Comparison of ENCODE assay signal across 15 cellular contexts in genomic region chr3:4517643-4518042, GRCh38. TPM values are rescaled to one million over a fixed set of nuclear protein-coding genes. Genes with fewer than 3 reads are reported as not detected.
DNase-seq lines count a peak whose midpoint lies in the region; ATAC-seq, FAIRE-seq and TF ChIP-seq lines count a peak whose summit lies in the region.
"Had no signal": no experiment of that assay in that cellular context is flagged by ENCODE, and none has a peak within 500 bp of the region (broad histone marks: within the 10 kb centered on the region; RNA-seq: fewer than 3 reads in every experiment).

No MANE protein-coding gene starts in this region.

- no peaks in the 10 kb centered on the region for H4K20me1 ChIP-seq in K562 (replicated peaks; ENCODE audit: control insufficient read depth, insufficient read depth, low read length)

- intact Hi-C loops in heart right ventricle (cut with DNase I) (no loop called here), Right ventricle myocardium inferior (cut with DNase I) (no loop called here), K562 (cut with micrococcal nuclease) (no loop called here)

- H3K9ac ChIP-seq in K562 (ENCODE audit: insufficient read depth in 1 of 2, low read depth in 2 of 2, low read length in 2 of 2), result no peak overlapping the region

- H3K36me3 ChIP-seq in heart right ventricle (peaks cover 0 to 28% (median 0%) of the 10 kb centered on the region in 9 donors), K562 (ENCODE audit: control insufficient read depth, insufficient read depth, low read length) (peaks cover 4% of the 10 kb centered on the region; the same call in 1 of the 3 replicates), thoracic aorta (no peaks in the 10 kb centered on the region), suprapubic skin (no peaks in the 10 kb centered on the region)
- H3K36me3 ChIP-seq: WERI-Rb-1 had no signal

- H3K9me1 ChIP-seq in K562 (ENCODE audit: control insufficient read depth, insufficient read depth, low read length), result peaks cover 4% of the 10 kb centered on the region

- H3K4me2 ChIP-seq in K562 (ENCODE audit: insufficient read depth, low read length), result no peak overlapping the region

- POLR2A ChIA-PET in K562 (lab: Yijun Ruan, JAX), result interaction anchor here (0.6 to 8.8 kb wide), 4 partner anchors 9 to 424 kb away, joined by 3 to 94 read pairs (median 19); partner anchors contain the start of gene ITPR1

- ATAC-seq in heart right ventricle (no peak), Right ventricle myocardium inferior (no peak), K562 (no peak), thoracic aorta (ENCODE audit: insufficient number of reproducible peaks, low FRiP score, low read depth) (no peak)

- WGBS in heart right ventricle, 2 donors, result 37 to 43% methylated on average over 1 of the region's 1 CpG
- 20% methylated on average over 1 of the region's 1 CpG for WGBS in K562 (ENCODE audit: insufficient coverage, low coverage, missing lambda C conversion rate)
- 31% methylated on average over 1 of the region's 1 CpG for WGBS in suprapubic skin

- H3K9me3 ChIP-seq in heart right ventricle (no peaks in the 10 kb centered on the region), K562 (replicated peaks; ENCODE audit: control insufficient read depth, insufficient read depth, low read depth, low read length) (no peaks in the 10 kb centered on the region), thoracic aorta (no peaks in the 10 kb centered on the region), suprapubic skin (no peaks in the 10 kb centered on the region)

- in situ Hi-C loops in K562 (cut with MboI), result no loop called here

- H3K27ac ChIP-seq in heart right ventricle (peak overlapping the region in 6 of 10 donors; percentile 2 to 63 (median 10)), K562 (ENCODE audit: extremely low read depth, low read depth, low read length) (no peak overlapping the region), thoracic aorta (peak overlapping the region; percentile 31 to 78), suprapubic skin (no peak overlapping the region)
- H3K27ac ChIP-seq: WERI-Rb-1 had no signal

- H3K79me2 ChIP-seq in K562 (ENCODE audit: control insufficient read depth, insufficient read depth, low read length), result no peaks in the 10 kb centered on the region

- TF ChIP-seq EP300 in K562 (IDR thresholded peaks at IDR 0.05; ENCODE audit: low read length), result no peak
- TF ChIP-seq EP300 in suprapubic skin (IDR thresholded peaks at IDR 0.05), result no peak

- no peak for TF ChIP-seq CTCF in heart right ventricle (IDR thresholded peaks at IDR 0.05)
- TF ChIP-seq CTCF in K562 (IDR thresholded peaks at IDR 0.05 in 2 of 3, conservative IDR thresholded peaks at IDR 0.05 in 1 of 3; ENCODE audit: insufficient read depth in 2 of 3, low read depth in 1 of 3, low read length in 3 of 3), result no peak
- no peak for TF ChIP-seq CTCF in thoracic aorta (IDR thresholded peaks at IDR 0.05)
- no peak for TF ChIP-seq CTCF in suprapubic skin (IDR thresholded peaks at IDR 0.05)

- FAIRE-seq in K562 (lab: Jason Lieb, UNC), result no peak
- FAIRE-seq: urothelium cell line had no signal

- H3K4me1 ChIP-seq in heart right ventricle (peaks cover 17 to 83% (median 74%) of the 10 kb centered on the region in 9 donors), K562 (replicated peaks in 1 of 2; ENCODE audit: control insufficient read depth in 2 of 2, insufficient read depth in 2 of 2, low read length in 2 of 2) (peaks cover 13 to 44% of the 10 kb centered on the region in 2 experiments; a peak in 3 of 5 replicates), thoracic aorta (ENCODE audit: control insufficient read depth in 1 of 2, low read depth in 2 of 2) (peaks cover 53 to 86% of the 10 kb centered on the region in 2 donors), suprapubic skin (peaks cover 24% of the 10 kb centered on the region)

- no peak for TF ChIP-seq POLR2A in K562 (conservative IDR thresholded peaks at IDR 0.05)
- no peak for TF ChIP-seq POLR2A in suprapubic skin (IDR thresholded peaks at IDR 0.05)

- no peak overlapping the region for H3K4me3 ChIP-seq in heart right ventricle
- no peak overlapping the region for H3K4me3 ChIP-seq in K562
- H3K4me3 ChIP-seq in thoracic aorta, result no peak overlapping the region
- H3K4me3 ChIP-seq in suprapubic skin, result no peak overlapping the region

- CTCF ChIA-PET in K562 (lab: Yijun Ruan, JAX; ENCODE audit: low intra/inter-chr PET ratio), result no interaction called here

- DNase-seq in heart right ventricle (no peak), Right ventricle myocardium inferior (ENCODE audit: missing footprints) (no peak), SKM-1 treated with dmso at 0.1 percent for 144 hours (lab: John Stamatoyannopoulos, UW; ENCODE audit: unreplicated experiment) (peak; percentile 31), K562 (ENCODE audit: extremely low read depth in 1 of 4, low spot score in 3 of 4) (no peak), thoracic aorta (ENCODE audit: low spot score) (no peak), ureter (ENCODE audit: low spot score) (no peak), hypothalamus (lab: John Stamatoyannopoulos, UW) (no peak), suprapubic skin (ENCODE audit: low spot score in 2 of 2) (no peak)
- DNase-seq: DMS79, islet precursor cell, NCI-H146, NCI-H526 treated with DMSO at 0.1 percent for 48 hours, SHP77, WERI-Rb-1 had no signal

- H3K27me3 ChIP-seq in heart right ventricle, result no peaks in the 10 kb centered on the region
- no peaks in the 10 kb centered on the region for H3K27me3 ChIP-seq in K562 (ENCODE audit: control insufficient read depth in 2 of 2, insufficient read depth in 2 of 2, low read length in 2 of 2)
- no peaks in the 10 kb centered on the region for H3K27me3 ChIP-seq in thoracic aorta (replicated peaks; ENCODE audit: insufficient read depth)
- H3K27me3 ChIP-seq in suprapubic skin, result no peaks in the 10 kb centered on the region

- no peak overlapping the region for H2AFZ ChIP-seq in K562 (ENCODE audit: low read depth, low read length)

- BruUV-seq in K562 (replicated peaks; lab: Mats Ljungman, UMichigan), result no TSS peak

- TF ChIP-seq RAD21 in K562 (CRISPR knock-in tag; conservative IDR thresholded peaks at IDR 0.05 in 1 of 2, IDR thresholded peaks at IDR 0.05 in 1 of 2), result no peak

RNA-seq across cellular contexts. Expression of gene ITPR1, which starts 24.5 kb away (rescaled TPM):
- total RNA-seq in heart right ventricle (10 to 100 TPM; 15.0 to 40.3 (median 19.1) TPM), Right ventricle myocardium inferior (22.4 TPM), K562 (2014; rRNA removed) (22.4 and 22.9 TPM in 2 replicates), K562 (2014; rRNA removed; fragmentation: Illumina TruSeq; extraction: Trizol) (40.0 and 43.3 TPM in 2 replicates), K562 (2015; rRNA removed; fragmentation: Illumina TruSeq; extraction: Trizol) (31.1 and 32.3 TPM in 2 replicates), K562 (2021) (32.0 and 35.2 TPM in 2 replicates), thoracic aorta (100 to 1,000 TPM; 254 to 283 TPM), ureter (98.1 TPM), suprapubic skin (10 to 100 TPM; 14.7 to 45.1 (median 21.0) TPM)
- polyA plus RNA-seq in heart right ventricle (10 to 100 TPM in 1 of 2 donors, 1 to 10 TPM in 1; 9.7 to 12.9 TPM), K562 (2011; rRNA removed) (20.6 and 27.4 TPM in 2 replicates), K562 (2014; fragmentation: Illumina TruSeq; extraction: Trizol) (23.7 and 24.8 TPM in 2 replicates), K562 (2014; fragmentation: Nextera tagmentation; extraction: Ambion mirVana) (10 to 100 TPM; 26.2 to 33.9 TPM), K562 (2014; rRNA removed) (17.7 and 23.5 TPM in 2 replicates)
- total RNA-seq in K562 (2011; cell fraction: chromatin; rRNA removed; ENCODE audit: low replicate concordance), result 159 and 255 TPM in 2 replicates
- 75.7 and 94.0 TPM in 2 replicates for total RNA-seq in K562 (2011; cell fraction: nucleolus; rRNA removed)
- 134 and 202 TPM in 2 replicates for total RNA-seq in K562 (2011; cell fraction: nucleoplasm; rRNA removed)
- 5.8 and 10.0 TPM in 2 replicates for polyA plus RNA-seq in K562 (2011; cell fraction: cytosol; rRNA removed)
- 33.1 and 38.3 TPM in 2 replicates for polyA plus RNA-seq in K562 (2011; cell fraction: nucleus; rRNA removed)
- polyA plus RNA-seq in K562 (2012), result 25.5 and 30.9 TPM in 2 replicates
- 91.6 and 111 TPM in 2 replicates for polyA minus RNA-seq in K562 (2011; rRNA and poly(A)+ RNA removed)
- polyA minus RNA-seq in K562 (2011; cell fraction: cytosol; rRNA and poly(A)+ RNA removed), result 22.8 and 25.6 TPM in 2 replicates
- polyA minus RNA-seq in K562 (2011; cell fraction: nucleus; rRNA and poly(A)+ RNA removed), result 77.7 and 104 TPM in 2 replicates

RNA-seq across cellular contexts. Expression of gene SUMF1, which starts 50.6 kb away (rescaled TPM):
- 10 to 100 TPM in 4 of 10 donors, 1 to 10 TPM in 6; 6.9 to 15.1 (median 8.9) TPM for total RNA-seq in heart right ventricle
- 1 to 10 TPM; 3.7 to 9.5 TPM for polyA plus RNA-seq in heart right ventricle
- total RNA-seq in Right ventricle myocardium inferior, result 8.4 TPM
- 20.5 and 21.4 TPM in 2 replicates for total RNA-seq in K562 (2011; cell fraction: chromatin; rRNA removed; ENCODE audit: low replicate concordance)
- total RNA-seq in K562 (2011; cell fraction: nucleolus; rRNA removed), result 18.0 and 18.2 TPM in 2 replicates
- total RNA-seq in K562 (2011; cell fraction: nucleoplasm; rRNA removed), result 15.5 and 18.3 TPM in 2 replicates
- 6.6 and 8.1 TPM in 2 replicates for total RNA-seq in K562 (2014; rRNA removed)
- 4.2 and 4.6 TPM in 2 replicates for total RNA-seq in K562 (2014; rRNA removed; fragmentation: Illumina TruSeq; extraction: Trizol)
- total RNA-seq in K562 (2015; rRNA removed; fragmentation: Illumina TruSeq; extraction: Trizol), result 4.1 and 4.6 TPM in 2 replicates
- 5.6 and 6.0 TPM in 2 replicates for total RNA-seq in K562 (2021)
- 3.8 and 6.4 TPM in 2 replicates for polyA plus RNA-seq in K562 (2011; rRNA removed)
- 5.6 and 16.4 TPM in 2 replicates for polyA plus RNA-seq in K562 (2011; cell fraction: cytosol; rRNA removed)
- 4.5 and 5.7 TPM in 2 replicates for polyA plus RNA-seq in K562 (2011; cell fraction: nucleus; rRNA removed)
- 3.5 and 4.1 TPM in 2 replicates for polyA plus RNA-seq in K562 (2012)
- polyA plus RNA-seq in K562 (2014; fragmentation: Illumina TruSeq; extraction: Trizol), result 2.9 and 3.7 TPM in 2 replicates
- polyA plus RNA-seq in K562 (2014; fragmentation: Nextera tagmentation; extraction: Ambion mirVana), result 1 to 10 TPM; 1.3 to 1.4 TPM
- 5.2 and 7.4 TPM in 2 replicates for polyA plus RNA-seq in K562 (2014; rRNA removed)
- polyA minus RNA-seq in K562 (2011; rRNA and poly(A)+ RNA removed), result 10.9 and 15.6 TPM in 2 replicates
- polyA minus RNA-seq in K562 (2011; cell fraction: cytosol; rRNA and poly(A)+ RNA removed), result 4.8 and 5.0 TPM in 2 replicates
- polyA minus RNA-seq in K562 (2011; cell fraction: nucleus; rRNA and poly(A)+ RNA removed), result 22.3 and 23.8 TPM in 2 replicates
- 10 to 100 TPM; 35.0 to 63.5 TPM for total RNA-seq in thoracic aorta
- total RNA-seq in ureter, result 42.6 TPM
- 10 to 100 TPM; 38.9 to 47.3 (median 42.3) TPM for total RNA-seq in suprapubic skin

Comparison
In these comparisons a context has a peak if more than half of its experiments do, and no peak if none do; other contexts are left out.
1. H3K27ac ChIP-seq: peak in heart right ventricle (6 of 10) and thoracic aorta (2 of 2); none in K562 (single experiment) and suprapubic skin (single experiment).